1 cellular context compared by ENCODE assay signal in the genomic region with DNA sequence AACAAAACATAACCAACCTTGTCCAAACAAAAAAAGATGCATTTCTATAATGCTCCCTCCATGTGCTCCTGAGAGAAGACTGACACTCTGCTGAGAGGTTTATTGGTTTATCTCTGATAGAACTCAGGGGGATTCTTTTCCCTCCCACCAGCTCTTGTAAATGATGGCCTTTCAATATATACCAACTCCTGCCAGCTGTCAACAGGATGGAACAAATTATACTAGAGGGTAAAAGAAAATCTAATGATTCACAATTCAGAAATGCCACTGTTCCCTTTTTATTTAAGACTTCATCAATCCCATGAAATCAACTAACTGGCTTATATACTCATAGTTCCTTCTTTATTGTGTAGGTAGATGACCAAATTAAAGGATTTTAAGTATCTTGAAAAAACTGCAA.
TF ChIP-seq lines count a peak whose summit lies in the region.

No MANE protein-coding gene starts in this region.

TF ChIP-seq in IMR-90, 13 proteins besides CTCF, POLR2A, EP300 and RAD21:
- TF ChIP-seq CEBPB (IDR thresholded peaks at IDR 0.05; ENCODE audit: low read depth, low read length) (no peak), MAFK (IDR thresholded peaks at IDR 0.05; ENCODE audit: low read depth, low read length) (no peak), MXI1 (IDR thresholded peaks at IDR 0.05; ENCODE audit: borderline replicate concordance, low read depth, low read length) (no peak), CHD1 (IDR thresholded peaks at IDR 0.05; ENCODE audit: low read depth, low read length) (no peak), MAZ (IDR thresholded peaks at IDR 0.05; ENCODE audit: borderline replicate concordance, low read depth, low read length) (no peak), BHLHE40 (IDR thresholded peaks at IDR 0.05; ENCODE audit: low read depth, low read length) (no peak), FOS (IDR thresholded peaks at IDR 0.05; ENCODE audit: low read depth, low read length) (no peak), NFE2L2 (IDR thresholded peaks at IDR 0.05; ENCODE audit: low read depth, low read length) (no peak), RFX5 (IDR thresholded peaks at IDR 0.05; ENCODE audit: low read depth, low read length) (no peak), SMC3 (IDR thresholded peaks at IDR 0.05; ENCODE audit: low read depth, low read length) (no peak), RCOR1 (IDR thresholded peaks at IDR 0.05; ENCODE audit: insufficient replicate concordance, low read length) (no peak)
- TF ChIP-seq, protein P1, sequence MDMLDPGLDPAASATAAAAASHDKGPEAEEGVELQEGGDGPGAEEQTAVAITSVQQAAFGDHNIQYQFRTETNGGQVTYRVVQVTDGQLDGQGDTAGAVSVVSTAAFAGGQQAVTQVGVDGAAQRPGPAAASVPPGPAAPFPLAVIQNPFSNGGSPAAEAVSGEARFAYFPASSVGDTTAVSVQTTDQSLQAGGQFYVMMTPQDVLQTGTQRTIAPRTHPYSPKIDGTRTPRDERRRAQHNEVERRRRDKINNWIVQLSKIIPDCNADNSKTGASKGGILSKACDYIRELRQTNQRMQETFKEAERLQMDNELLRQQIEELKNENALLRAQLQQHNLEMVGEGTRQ (IDR thresholded peaks at IDR 0.05; ENCODE audit: low read depth, low read length) = no peak
- TF ChIP-seq, protein P2, sequence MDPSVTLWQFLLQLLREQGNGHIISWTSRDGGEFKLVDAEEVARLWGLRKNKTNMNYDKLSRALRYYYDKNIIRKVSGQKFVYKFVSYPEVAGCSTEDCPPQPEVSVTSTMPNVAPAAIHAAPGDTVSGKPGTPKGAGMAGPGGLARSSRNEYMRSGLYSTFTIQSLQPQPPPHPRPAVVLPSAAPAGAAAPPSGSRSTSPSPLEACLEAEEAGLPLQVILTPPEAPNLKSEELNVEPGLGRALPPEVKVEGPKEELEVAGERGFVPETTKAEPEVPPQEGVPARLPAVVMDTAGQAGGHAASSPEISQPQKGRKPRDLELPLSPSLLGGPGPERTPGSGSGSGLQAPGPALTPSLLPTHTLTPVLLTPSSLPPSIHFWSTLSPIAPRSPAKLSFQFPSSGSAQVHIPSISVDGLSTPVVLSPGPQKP (IDR thresholded peaks at IDR 0.05; ENCODE audit: borderline replicate concordance, low read depth, low read length) = no peak
